In genomic region chr6:10800810-10801209, GRCh38 we compare ENCODE assay signal across 12 cellular contexts. TPM values are rescaled to one million over a fixed set of nuclear protein-coding genes. Genes with fewer than 3 reads are reported as not detected.
A peak's percentile ranks its signal among the peaks of the same experiment; 100 is the strongest.
DNase-seq lines count a peak whose midpoint lies in the region; ATAC-seq and TF ChIP-seq lines count a peak whose summit lies in the region.
"Had no signal": no experiment of that assay in that cellular context is flagged by ENCODE, and none has a peak within 500 bp of the region (broad histone marks: within the 10 kb centered on the region; RNA-seq: fewer than 3 reads in every experiment).

No MANE protein-coding gene starts in this region.

- peaks cover 11% of the 10 kb centered on the region for H3K4me1 Mint-ChIP-seq in WTC11

- H3K4me1 ChIP-seq in SK-N-SH (ENCODE audit: control insufficient read depth in 1 of 2, insufficient read depth in 2 of 2, low read depth in 1 of 2, low read length in 1 of 2) (no peaks in the 10 kb centered on the region), right atrium auricular region (no peaks in the 10 kb centered on the region)
- H3K4me1 ChIP-seq: thyroid gland had no signal

- no peaks in the 10 kb centered on the region for H3F3A ChIP-seq in SK-N-SH (replicated peaks; ENCODE audit: insufficient read depth)

- H2AFZ ChIP-seq in SK-N-SH (ENCODE audit: low read depth), result no peak overlapping the region

- H3K27ac ChIP-seq in SK-N-SH (ENCODE audit: low read depth in 2 of 2, low read length in 1 of 2) (no peak overlapping the region), right atrium auricular region (no peak overlapping the region)
- H3K27ac ChIP-seq: skin epidermis, thyroid gland had no signal

- H3K9me2 ChIP-seq in SK-N-SH, result no peaks in the 10 kb centered on the region

- TF ChIP-seq CTCF in SK-N-SH (IDR thresholded peaks at IDR 0.05), result no peak
- TF ChIP-seq CTCF in WTC11 (IDR thresholded peaks at IDR 0.05), result no peak
- no peak for TF ChIP-seq CTCF in right atrium auricular region (IDR thresholded peaks at IDR 0.05)

- peaks cover 3% of the 10 kb centered on the region; the same call in 1 of the 2 replicates for H3K36me3 Mint-ChIP-seq in WTC11

- H3K36me3 ChIP-seq in SK-N-SH (replicated peaks in 1 of 2; ENCODE audit: control insufficient read depth in 1 of 2, insufficient read depth in 2 of 2, low read length in 1 of 2) (no peaks in the 10 kb centered on the region), right atrium auricular region (no peaks in the 10 kb centered on the region)
- H3K36me3 ChIP-seq: thyroid gland had no signal

- H3K9me3 ChIP-seq in SK-N-SH, result no peaks in the 10 kb centered on the region
- H3K9me3 ChIP-seq in right atrium auricular region, result no peaks in the 10 kb centered on the region
- H3K9me3 ChIP-seq: thyroid gland had no signal

- H3K4me3 ChIP-seq in SK-N-SH (ENCODE audit: low read depth in 2 of 2, low read length in 1 of 2), result no peak overlapping the region
- H3K4me3 ChIP-seq in right atrium auricular region, result no peak overlapping the region
- H3K4me3 ChIP-seq: skin epidermis, thyroid gland had no signal

- DNase-seq in SK-N-SH (no peak), WTC11 (ENCODE audit: low spot score) (no peak), hepatic stellate cell (ENCODE audit: low spot score) (peak; percentile 13), dedifferentiated amniotic fluid mesenchymal stem cell (ENCODE audit: extremely low spot score) (no peak), right atrium auricular region (ENCODE audit: low spot score) (no peak), Right ventricle myocardium inferior (ENCODE audit: missing footprints) (no peak)
- DNase-seq: DMS153 had no signal

- no peaks in the 10 kb centered on the region for H3K79me2 ChIP-seq in SK-N-SH (ENCODE audit: insufficient read depth)

- no peaks in the 10 kb centered on the region for H4K20me1 ChIP-seq in SK-N-SH (ENCODE audit: insufficient read depth)

- no peak overlapping the region for H3K4me3 Mint-ChIP-seq in WTC11

- no peak for TF ChIP-seq EP300 in SK-N-SH (IDR thresholded peaks at IDR 0.05; ENCODE audit: borderline replicate concordance in 1 of 2, low read depth in 1 of 2, low read length in 1 of 2)

- no peak for TF ChIP-seq RAD21 in SK-N-SH (IDR thresholded peaks at IDR 0.05; ENCODE audit: low read length)

- no peaks in the 10 kb centered on the region for H3K9me3 Mint-ChIP-seq in WTC11

- H3K27me3 Mint-ChIP-seq in WTC11 (ENCODE audit: low read depth), result no peaks in the 10 kb centered on the region

- no peak overlapping the region for H3K4me2 ChIP-seq in SK-N-SH

- ATAC-seq in SK-N-SH treated with all-trans-retinoic acid at 6 μM for 48 hours (peak; percentile 21; the same call in 2 of the 3 replicates), WTC11 (peak; percentile 29; the same call in 1 of the 2 replicates), HG02678 (IDR thresholded peaks at IDR 0.05; ENCODE audit: unreplicated experiment) (no peak), Right ventricle myocardium inferior (no peak)

- 69% methylated on average over 3 of the region's 3 CpGs for WGBS in SK-N-SH (ENCODE audit: low lambda C conversion rate)

- intact Hi-C loops in Right ventricle myocardium inferior (cut with DNase I), result loop anchor here (10.0 kb wide), 1 partner anchor 296 kb away; no protein-coding TSS in a partner anchor

- POLR2A ChIA-PET in SK-N-SH (lab: Yijun Ruan, JAX) (no interaction called here), WTC11 (lab: Charles Lee) (no interaction called here)

- CTCF ChIA-PET in SK-N-SH (lab: Yijun Ruan, JAX) (interaction anchor here (0.7 to 3.5 kb wide), 15 partner anchors 9 to 322 kb away, joined by 3 to 28 read pairs (median 3); no protein-coding TSS in a partner anchor), WTC11 (lab: Charles Lee) (interaction anchor here (0.9 to 1.3 kb wide), 6 partner anchors 24 to 355 kb away, joined by 4 to 14 read pairs (median 4); no protein-coding TSS in a partner anchor)

- H3K27me3 ChIP-seq in SK-N-SH (ENCODE audit: insufficient read depth), result no peaks in the 10 kb centered on the region
- no peaks in the 10 kb centered on the region for H3K27me3 ChIP-seq in right atrium auricular region
- H3K27me3 ChIP-seq: thyroid gland had no signal

- H3K27ac Mint-ChIP-seq in WTC11, result peak overlapping the region; percentile 30

- H3K9ac ChIP-seq in SK-N-SH, result no peak overlapping the region

TF ChIP-seq in SK-N-SH treated with all-trans-retinoic acid at 6 μM for 48 hours, 23 proteins besides CTCF, POLR2A, EP300 and RAD21:
- TF ChIP-seq ISL1 (CRISPR knock-in tag; IDR thresholded peaks at IDR 0.05) (no peak), CSDC2 (CRISPR knock-in tag; IDR thresholded peaks at IDR 0.05) (no peak), PATZ1 (CRISPR knock-in tag; IDR thresholded peaks at IDR 0.05; ENCODE audit: borderline replicate concordance) (no peak), GLIS3 (CRISPR knock-in tag; IDR thresholded peaks at IDR 0.05) (no peak)

TF ChIP-seq in SK-N-SH, 30 proteins besides CTCF, POLR2A, EP300 and RAD21 (continues in another document):
- TF ChIP-seq, protein P1, sequence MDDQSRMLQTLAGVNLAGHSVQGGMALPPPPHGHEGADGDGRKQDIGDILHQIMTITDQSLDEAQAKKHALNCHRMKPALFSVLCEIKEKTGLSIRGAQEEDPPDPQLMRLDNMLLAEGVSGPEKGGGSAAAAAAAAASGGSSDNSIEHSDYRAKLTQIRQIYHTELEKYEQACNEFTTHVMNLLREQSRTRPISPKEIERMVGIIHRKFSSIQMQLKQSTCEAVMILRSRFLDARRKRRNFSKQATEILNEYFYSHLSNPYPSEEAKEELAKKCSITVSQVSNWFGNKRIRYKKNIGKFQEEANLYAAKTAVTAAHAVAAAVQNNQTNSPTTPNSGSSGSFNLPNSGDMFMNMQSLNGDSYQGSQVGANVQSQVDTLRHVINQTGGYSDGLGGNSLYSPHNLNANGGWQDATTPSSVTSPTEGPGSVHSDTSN (IDR thresholded peaks at IDR 0.05), result no peak
- TF ChIP-seq EZH2phosphoT487 (IDR thresholded peaks at IDR 0.05; ENCODE audit: borderline replicate concordance, low read depth) (no peak), CHD2 (IDR thresholded peaks at IDR 0.05; ENCODE audit: low read length, partially characterized antibody) (no peak)
- TF ChIP-seq, protein P2, sequence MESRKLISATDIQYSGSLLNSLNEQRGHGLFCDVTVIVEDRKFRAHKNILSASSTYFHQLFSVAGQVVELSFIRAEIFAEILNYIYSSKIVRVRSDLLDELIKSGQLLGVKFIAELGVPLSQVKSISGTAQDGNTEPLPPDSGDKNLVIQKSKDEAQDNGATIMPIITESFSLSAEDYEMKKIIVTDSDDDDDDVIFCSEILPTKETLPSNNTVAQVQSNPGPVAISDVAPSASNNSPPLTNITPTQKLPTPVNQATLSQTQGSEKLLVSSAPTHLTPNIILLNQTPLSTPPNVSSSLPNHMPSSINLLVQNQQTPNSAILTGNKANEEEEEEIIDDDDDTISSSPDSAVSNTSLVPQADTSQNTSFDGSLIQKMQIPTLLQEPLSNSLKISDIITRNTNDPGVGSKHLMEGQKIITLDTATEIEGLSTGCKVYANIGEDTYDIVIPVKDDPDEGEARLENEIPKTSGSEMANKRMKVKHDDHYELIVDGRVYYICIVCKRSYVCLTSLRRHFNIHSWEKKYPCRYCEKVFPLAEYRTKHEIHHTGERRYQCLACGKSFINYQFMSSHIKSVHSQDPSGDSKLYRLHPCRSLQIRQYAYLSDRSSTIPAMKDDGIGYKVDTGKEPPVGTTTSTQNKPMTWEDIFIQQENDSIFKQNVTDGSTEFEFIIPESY (IDR thresholded peaks at IDR 0.05; ENCODE audit: borderline replicate concordance, low read depth), result no peak

TF ChIP-seq in WTC11, 78 proteins besides CTCF, POLR2A, EP300 and RAD21:
- no peak for TF ChIP-seq CDX4 (CRISPR knock-in tag; IDR thresholded peaks at IDR 0.05; ENCODE audit: borderline replicate concordance)
- TF ChIP-seq E2F5 (CRISPR knock-in tag; IDR thresholded peaks at IDR 0.05), result no peak
- no peak for TF ChIP-seq CBFB (CRISPR knock-in tag; IDR thresholded peaks at IDR 0.05; ENCODE audit: low read depth)
- no peak for TF ChIP-seq IRF1 (CRISPR knock-in tag; IDR thresholded peaks at IDR 0.05)
- no peak for TF ChIP-seq KAT7 (CRISPR knock-in tag; IDR thresholded peaks at IDR 0.05; ENCODE audit: borderline replicate concordance)
- no peak for TF ChIP-seq SMAD4 (CRISPR knock-in tag; IDR thresholded peaks at IDR 0.05)
- TF ChIP-seq ZNF671 (CRISPR knock-in tag; IDR thresholded peaks at IDR 0.05), result no peak
- no peak for TF ChIP-seq NR3C1 (CRISPR knock-in tag; conservative IDR thresholded peaks at IDR 0.05; ENCODE audit: low read depth)

RNA-seq across cellular contexts. Expression of gene MAK, which starts 37.5 kb away (rescaled TPM):
- 0.02 TPM in 1 of 2 replicates, not detected in the other for polyA plus RNA-seq in SK-N-SH (2012; rRNA removed)
- 0.01 and 0.03 TPM in 2 replicates for polyA plus RNA-seq in SK-N-SH (2012; cell fraction: cytosol; rRNA removed)
- polyA plus RNA-seq in SK-N-SH (2012; cell fraction: nucleus; rRNA removed), result 0.04 TPM in 1 of 2 replicates, not detected in the other
- 0.07 to 0.21 TPM (median 0.16 TPM) in 3 replicates for total RNA-seq in WTC11 (2021)
- total RNA-seq in right atrium auricular region, result under 1 TPM in 1 of 2 donors, not detected in 1; 0.16 TPM
- total RNA-seq in Right ventricle myocardium inferior, result not detected
- total RNA-seq: RPMI7951 had no signal

RNA-seq across cellular contexts. Expression of gene TMEM14B, which starts 53.2 kb away (rescaled TPM):
- polyA plus RNA-seq in SK-N-SH (2012; rRNA removed), result 89.0 and 93.6 TPM in 2 replicates
- polyA plus RNA-seq in SK-N-SH (2012; cell fraction: cytosol; rRNA removed), result 107 and 142 TPM in 2 replicates
- polyA plus RNA-seq in SK-N-SH (2012; cell fraction: nucleus; rRNA removed), result 21.9 and 32.6 TPM in 2 replicates
- total RNA-seq in WTC11 (2021) (72.7 to 82.9 TPM (median 78.0 TPM) in 3 replicates), right atrium auricular region (100 to 1,000 TPM in 1 of 2 donors, 10 to 100 TPM in 1; 93.5 to 100 TPM), Right ventricle myocardium inferior (106 TPM)

Comparison
In these comparisons a context has a peak if more than half of its experiments do, and no peak if none do; other contexts are left out.
1. ATAC-seq: peak in SK-N-SH treated with all-trans-retinoic acid at 6 μM for 48 hours (single experiment) and WTC11 (single experiment); none in HG02678 (single experiment) and Right ventricle myocardium inferior (single experiment).